Comparison of ENCODE assay signal across 28 cellular contexts in the genomic region with DNA sequence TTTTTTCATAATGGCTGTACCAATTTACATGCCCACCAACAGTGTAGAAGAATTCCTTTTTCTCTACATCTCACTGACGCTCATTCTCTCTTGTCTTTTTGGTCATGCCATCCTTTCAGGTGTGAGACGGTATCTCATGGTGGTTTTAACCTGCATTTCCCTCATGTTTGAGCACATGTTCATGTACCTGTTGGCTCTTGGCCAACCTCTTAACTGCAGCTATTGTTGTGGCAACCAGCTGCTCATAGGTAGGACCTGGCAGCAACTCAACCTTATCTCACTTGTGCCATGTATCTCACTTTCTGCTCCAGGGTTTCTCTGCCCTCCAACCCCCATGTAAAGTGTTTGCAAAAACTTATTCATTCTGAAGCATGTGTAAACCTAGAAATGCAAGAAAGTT.
A peak's percentile ranks its signal among the peaks of the same experiment; 100 is the strongest.
DNase-seq lines count a peak whose midpoint lies in the region; ATAC-seq, FAIRE-seq and TF ChIP-seq lines count a peak whose summit lies in the region.
"Had no signal": no experiment of that assay in that cellular context is flagged by ENCODE, and none has a peak within 500 bp of the region (broad histone marks: within the 10 kb centered on the region; RNA-seq: fewer than 3 reads in every experiment).

No MANE protein-coding gene starts in this region.

- H3K27me3 Mint-ChIP-seq in MCF 10A (ENCODE audit: insufficient read depth, unreplicated experiment), result peaks cover 23% of the 10 kb centered on the region
- H3K27me3 Mint-ChIP-seq: activated B cell treated with CpG ODN at 0.5 μM for 24 hours, B cell, type B pancreatic cell had no signal

- H3K4me2 ChIP-seq in mammary epithelial cell (ENCODE audit: insufficient read depth, low read depth, low read length) (no peak overlapping the region), osteoblast (ENCODE audit: insufficient read depth, low read length) (no peak overlapping the region)
- H3K4me2 ChIP-seq: A549, KMS-11 had no signal

- no peak overlapping the region for H3K4me3 Mint-ChIP-seq in MCF 10A (ENCODE audit: unreplicated experiment)
- H3K4me3 Mint-ChIP-seq: activated B cell treated with CpG ODN at 0.5 μM for 24 hours; activated CD4-positive, alpha-beta memory T cell treated with anti-CD3 and anti-CD28 coated beads for 36 hours; B cell; immature natural killer cell; nephron; stimulated activated naive CD8-positive, alpha-beta T cell treated with anti-CD3 and anti-CD28 coated beads, Interleukin-15, amount 100 ng/mL, for 72 hours; type B pancreatic cell had no signal

- dilution Hi-C loops in mammary epithelial cell (cut with HindIII; ENCODE audit: low sequenced_read_pairs), result no loop called here

- H3K9me3 ChIP-seq in mammary epithelial cell (replicated peaks; ENCODE audit: insufficient read depth, low read length), result no peaks in the 10 kb centered on the region
- H3K9me3 ChIP-seq in osteoblast (ENCODE audit: low read depth, low read length), result no peaks in the 10 kb centered on the region
- H3K9me3 ChIP-seq: A549, left ventricle myocardium inferior, pancreas, right atrium auricular region had no signal

- no peaks in the 10 kb centered on the region for H3K36me3 ChIP-seq in mammary epithelial cell (ENCODE audit: insufficient read depth, low read length)
- H3K36me3 ChIP-seq in osteoblast (ENCODE audit: insufficient read depth, low read length), result no peaks in the 10 kb centered on the region
- H3K36me3 ChIP-seq: left ventricle myocardium inferior, pancreas, right atrium auricular region had no signal

- no peaks in the 10 kb centered on the region for H4K20me1 ChIP-seq in mammary epithelial cell (ENCODE audit: insufficient read depth, low read length)
- H4K20me1 ChIP-seq in osteoblast (ENCODE audit: insufficient read depth, low read length), result no peaks in the 10 kb centered on the region

- H3K4me3 ChIP-seq in mammary epithelial cell (replicated peaks in 1 of 3; ENCODE audit: insufficient read depth in 1 of 3, low read depth in 2 of 3, low read length in 3 of 3), result no peak overlapping the region
- H3K4me3 ChIP-seq in osteoblast (ENCODE audit: insufficient read depth, low read length), result no peak overlapping the region
- H3K4me3 ChIP-seq: A549, left ventricle myocardium inferior, pancreas, right atrium auricular region had no signal

- DNase-seq in MCF 10A (ENCODE audit: unreplicated experiment), result peak; percentile 8
- DNase-seq in mammary epithelial cell, result no peak
- DNase-seq in NCI-H2107 treated with DMSO at 0.1 percent for 48 hours (lab: John Stamatoyannopoulos, UW; ENCODE audit: unreplicated experiment), result peak; percentile 12
- peak; percentile 62 for DNase-seq in NCI-H774 (lab: John Stamatoyannopoulos, UW)
- no peak for DNase-seq in osteoblast (ENCODE audit: insufficient read length, low spot score, missing footprints)
- DNase-seq in GM12892 (ENCODE audit: insufficient read length), result no peak
- DNase-seq: activated B cell treated with CpG ODN at 0.5 μM for 24 hours; activated CD4-positive, alpha-beta memory T cell treated with anti-CD3 and anti-CD28 coated beads for 36 hours; activated effector memory CD4-positive, alpha-beta T cell treated with Interleukin-2 at 50 U/mL for 16 hours; effector CD4-positive, alpha-beta T cell; immature natural killer cell; left ventricle myocardium inferior; midbrain; NCI-H524 treated with DMSO at 0.1 percent for 48 hours; stimulated activated naive CD8-positive, alpha-beta T cell treated with anti-CD3 and anti-CD28 coated beads, Interleukin-15, amount 100 ng/mL, for 72 hours; T1000 had no signal

- 77% methylated on average over 2 of the region's 2 CpGs for WGBS in mammary epithelial cell (ENCODE audit: low coverage, missing lambda C conversion rate)

- no peak for TF ChIP-seq CTCF in MCF 10A (IDR thresholded peaks at IDR 0.05; ENCODE audit: unreplicated experiment)
- no peak for TF ChIP-seq CTCF in mammary epithelial cell (conservative IDR thresholded peaks at IDR 0.05 in 1 of 2, IDR thresholded peaks at IDR 0.05 in 1 of 2; ENCODE audit: extremely low read depth in 1 of 2, insufficient read depth in 1 of 2, low read depth in 1 of 2, low read length in 2 of 2)
- TF ChIP-seq CTCF in osteoblast (IDR thresholded peaks at IDR 0.05; ENCODE audit: extremely low read depth, low read depth, low read length), result no peak

- H3K27me3 ChIP-seq in mammary epithelial cell (ENCODE audit: insufficient read depth, low read length) (peaks cover 2% of the 10 kb centered on the region), osteoblast (ENCODE audit: insufficient read depth, low read length) (no peaks in the 10 kb centered on the region)
- H3K27me3 ChIP-seq: pancreas, right atrium auricular region had no signal

- CTCF ChIA-PET in MCF 10A (lab: Yijun Ruan, JAX) (interaction anchor here (1.0 kb wide), 1 partner anchor 485 kb away, joined by 3 read pairs; no protein-coding TSS in a partner anchor), mammary epithelial cell (lab: Charles Lee; ENCODE audit: low non-redundant PET) (no interaction called here)

- no peak overlapping the region for H2AFZ ChIP-seq in mammary epithelial cell (ENCODE audit: low read depth, low read length)
- H2AFZ ChIP-seq in osteoblast (ENCODE audit: low read length), result no peak overlapping the region

- no peak for TF ChIP-seq POLR2A in GM12892 (IDR thresholded peaks at IDR 0.05; ENCODE audit: low read depth, low read length)

- H3K4me1 ChIP-seq in mammary epithelial cell (ENCODE audit: insufficient read depth, low read length), result no peaks in the 10 kb centered on the region
- H3K4me1 ChIP-seq in osteoblast (ENCODE audit: insufficient read depth, low read length), result no peaks in the 10 kb centered on the region
- H3K4me1 ChIP-seq: A549, foreskin keratinocyte, left ventricle myocardium inferior, pancreas, right atrium auricular region had no signal

- no peaks in the 10 kb centered on the region for H3K79me2 ChIP-seq in mammary epithelial cell (ENCODE audit: insufficient read depth, low read length)
- H3K79me2 ChIP-seq in osteoblast (ENCODE audit: insufficient read depth, low read length), result no peaks in the 10 kb centered on the region

- ATAC-seq in GM18873 (IDR thresholded peaks at IDR 0.05; ENCODE audit: low FRiP score, unreplicated experiment) (no peak), GM21825 (IDR thresholded peaks at IDR 0.05; ENCODE audit: unreplicated experiment) (no peak)
- ATAC-seq: A549; foreskin keratinocyte; HCT116; stimulated activated naive CD8-positive, alpha-beta T cell treated with anti-CD3 and anti-CD28 coated beads, Interleukin-15, amount 100 ng/mL, for 72 hours had no signal

- H3K27ac ChIP-seq in mammary epithelial cell (ENCODE audit: insufficient read depth, low read depth, low read length), result no peak overlapping the region
- no peak overlapping the region for H3K27ac ChIP-seq in osteoblast (ENCODE audit: low read depth, low read length)
- H3K27ac ChIP-seq: A549, foreskin keratinocyte, KMS-11, left ventricle myocardium inferior, pancreas, right atrium auricular region had no signal

- H3K4me1 Mint-ChIP-seq in MCF 10A (ENCODE audit: insufficient read depth, unreplicated experiment), result peaks cover 8% of the 10 kb centered on the region
- H3K4me1 Mint-ChIP-seq: activated B cell treated with CpG ODN at 0.5 μM for 24 hours; B cell; immature natural killer cell; stimulated activated naive CD8-positive, alpha-beta T cell treated with anti-CD3 and anti-CD28 coated beads, Interleukin-15, amount 100 ng/mL, for 72 hours had no signal

- POLR2A ChIA-PET in MCF 10A (lab: Yijun Ruan, JAX), result no interaction called here

- BruUV-seq in MCF 10A (replicated peaks; lab: Mats Ljungman, UMichigan), result no TSS peak
- no TSS peak for BruUV-seq in mammary epithelial cell (replicated peaks; lab: Mats Ljungman, UMichigan)

- intact Hi-C loops in MCF 10A (cut with micrococcal nuclease) (no loop called here), mammary epithelial cell (cut with micrococcal nuclease) (no loop called here)

- no peak for FAIRE-seq in GM12892 (lab: Jason Lieb, UNC)
- FAIRE-seq: A549, GM18507, pancreas had no signal

- in situ Hi-C loops in mammary epithelial cell (cut with MboI; ENCODE audit: low sequenced_read_pairs in 2 of 2), result no loop called here

- H3K36me3 Mint-ChIP-seq in MCF 10A (ENCODE audit: insufficient read depth, unreplicated experiment), result no peaks in the 10 kb centered on the region
- H3K36me3 Mint-ChIP-seq: activated CD4-positive, alpha-beta memory T cell treated with anti-CD3 and anti-CD28 coated beads for 36 hours; immature natural killer cell; type B pancreatic cell had no signal

- H3K9ac ChIP-seq in mammary epithelial cell (ENCODE audit: insufficient read depth, low read length), result no peak overlapping the region
- H3K9ac ChIP-seq: KMS-11 had no signal

- no peak overlapping the region for H3K27ac Mint-ChIP-seq in MCF 10A (ENCODE audit: low read depth, unreplicated experiment)
- H3K27ac Mint-ChIP-seq: activated B cell treated with CpG ODN at 0.5 μM for 24 hours; activated CD4-positive, alpha-beta memory T cell treated with anti-CD3 and anti-CD28 coated beads for 36 hours; B cell; immature natural killer cell; nephron; stimulated activated naive CD8-positive, alpha-beta T cell treated with anti-CD3 and anti-CD28 coated beads, Interleukin-15, amount 100 ng/mL, for 72 hours; type B pancreatic cell had no signal

- no peaks in the 10 kb centered on the region for H3K9me3 Mint-ChIP-seq in MCF 10A (ENCODE audit: unreplicated experiment)
- H3K9me3 Mint-ChIP-seq: activated B cell treated with CpG ODN at 0.5 μM for 24 hours; activated CD4-positive, alpha-beta memory T cell treated with anti-CD3 and anti-CD28 coated beads for 36 hours; nephron had no signal

Comparison
In these comparisons a context has a peak if more than half of its experiments do, and no peak if none do; other contexts are left out.
1. DNase-seq: peak in MCF 10A (single experiment), NCI-H2107 treated with DMSO at 0.1 percent for 48 hours (single experiment) and NCI-H774 (single experiment); none in mammary epithelial cell (single experiment), osteoblast (single experiment) and GM12892 (single experiment).